8 cellular contexts compared by ENCODE assay signal in genomic region chr2:109516445-109517117, GRCh38.
DNase-seq lines count a peak whose midpoint lies in the region; ATAC-seq and TF ChIP-seq lines count a peak whose summit lies in the region.

No MANE protein-coding gene starts in this region.

- H3K36me3 Mint-ChIP-seq in Caco-2 (ENCODE audit: insufficient read depth, unreplicated experiment), result no peaks in the 10 kb centered on the region
- no peaks in the 10 kb centered on the region for H3K36me3 Mint-ChIP-seq in type B pancreatic cell

- CTCF ChIA-PET in Caco-2 (lab: Charles Lee), result no interaction called here
- CTCF ChIA-PET in HEK293T (lab: Yijun Ruan, JAX), result interaction anchor here (0.6 to 0.7 kb wide), 2 partner anchors 198 to 420 kb away, joined by 3 read pairs; no protein-coding TSS in a partner anchor

- in situ Hi-C loops in SK-MEL-5 (cut with HindIII; ENCODE audit: low pct_unique_long_range_greater_than_20kb, low sequenced_read_pairs), result no loop called here

- H3K4me1 Mint-ChIP-seq in Caco-2 (ENCODE audit: low read depth, unreplicated experiment) (no peaks in the 10 kb centered on the region), type B pancreatic cell (ENCODE audit: unreplicated experiment) (peaks cover 10% of the 10 kb centered on the region)

- no peaks in the 10 kb centered on the region; the same call in 1 of the 2 replicates for H3K36me3 ChIP-seq in Caco-2 (ENCODE audit: control insufficient read depth, insufficient read depth, low read length)
- no peaks in the 10 kb centered on the region for H3K36me3 ChIP-seq in cardiac muscle cell

- H3K27ac ChIP-seq in cardiac muscle cell, result no peak overlapping the region

- POLR2A ChIA-PET in Caco-2 (lab: Charles Lee), result no interaction called here
- POLR2A ChIA-PET in HEK293T (lab: Yijun Ruan, JAX), result no interaction called here

- BruUV-seq in Caco-2 (replicated peaks; lab: Mats Ljungman, UMichigan), result no TSS peak

- H3K4me3 Mint-ChIP-seq in Caco-2 (ENCODE audit: unreplicated experiment) (no peak overlapping the region), type B pancreatic cell (no peak overlapping the region)

- H3K27me3 Mint-ChIP-seq in Caco-2 (ENCODE audit: insufficient read depth, unreplicated experiment), result no peaks in the 10 kb centered on the region
- H3K27me3 Mint-ChIP-seq in type B pancreatic cell, result peaks cover 5% of the 10 kb centered on the region

- H3K9me3 Mint-ChIP-seq in Caco-2 (ENCODE audit: unreplicated experiment) (no peaks in the 10 kb centered on the region), type B pancreatic cell (no peaks in the 10 kb centered on the region)

- H3K27ac Mint-ChIP-seq in Caco-2 (ENCODE audit: unreplicated experiment) (no peak overlapping the region), type B pancreatic cell (no peak overlapping the region)

- TF ChIP-seq CTCF in Caco-2 (IDR thresholded peaks at IDR 0.05; ENCODE audit: insufficient read depth in 1 of 2, low read depth in 1 of 2, low read length in 1 of 2, severe bottlenecking in 1 of 2, unreplicated experiment in 1 of 2), result peak; percentile 75 to 94
- peak; percentile 85 for TF ChIP-seq CTCF in cardiac muscle cell (IDR thresholded peaks at IDR 0.05; ENCODE audit: low read depth, low read length)
- TF ChIP-seq CTCF in type B pancreatic cell (conservative IDR thresholded peaks at IDR 0.05), result peak; percentile 87

- intact Hi-C loops in Caco-2 (cut with micrococcal nuclease; ENCODE audit: unreplicated experiment), result loop anchor here (1.0 kb wide), 5 partner anchors 30 to 220 kb away; no protein-coding TSS in a partner anchor

- H3K27me3 ChIP-seq in Caco-2 (replicated peaks; ENCODE audit: control insufficient read depth, insufficient read depth, low read length) (no peaks in the 10 kb centered on the region), cardiac muscle cell (no peaks in the 10 kb centered on the region)

- H3K4me1 ChIP-seq in Caco-2 (peaks cover 3% of the 10 kb centered on the region; the same call in 1 of the 2 replicates), cardiac muscle cell (ENCODE audit: low read depth) (no peaks in the 10 kb centered on the region)

- DNase-seq in Caco-2 (peak; percentile 75 to 82), HEK293T (ENCODE audit: extremely low spot score) (peak; percentile 86), SK-MEL-5 (ENCODE audit: low read depth, low spot score) (peak; percentile 67), cardiac muscle cell (ENCODE audit: low read depth in 1 of 2, low spot score in 1 of 2) (peak; percentile 60 to 87), type B pancreatic cell (ENCODE audit: extremely low spot score, unreplicated experiment) (no peak), NCI-H1105 treated with DMSO at 0.1 percent for 48 hours (lab: John Stamatoyannopoulos, UW) (no peak), midbrain (lab: John Stamatoyannopoulos, UW) (no peak)

- no peak for ATAC-seq in GM18870 (IDR thresholded peaks at IDR 0.05; ENCODE audit: unreplicated experiment)

- H3K9me3 ChIP-seq in Caco-2, result no peaks in the 10 kb centered on the region
- no peaks in the 10 kb centered on the region for H3K9me3 ChIP-seq in cardiac muscle cell (ENCODE audit: low read depth)

- H3K4me3 ChIP-seq in Caco-2 (ENCODE audit: low read depth, low read length) (no peak overlapping the region), cardiac muscle cell (no peak overlapping the region)

TF ChIP-seq in HEK293T, 16 proteins besides CTCF, POLR2A, EP300 and RAD21:
- TF ChIP-seq FOXK2 (IDR thresholded peaks at IDR 0.05) (no peak), FOXM1 (IDR thresholded peaks at IDR 0.05; ENCODE audit: borderline replicate concordance) (no peak), NFRKB (IDR thresholded peaks at IDR 0.05) (no peak), L3MBTL2 (conservative IDR thresholded peaks at IDR 0.05) (no peak), ARNT (IDR thresholded peaks at IDR 0.05) (no peak), FOXA1 (IDR thresholded peaks at IDR 0.05) (no peak), ZNF384 (IDR thresholded peaks at IDR 0.05) (no peak), TARDBP (IDR thresholded peaks at IDR 0.05) (no peak), ELF4 (IDR thresholded peaks at IDR 0.05) (no peak), SP1 (IDR thresholded peaks at IDR 0.05) (no peak), SUZ12 (IDR thresholded peaks at IDR 0.05) (no peak), CTBP1 (IDR thresholded peaks at IDR 0.05; ENCODE audit: borderline replicate concordance) (no peak), HDGF (IDR thresholded peaks at IDR 0.05; ENCODE audit: borderline replicate concordance) (no peak), LEF1 (IDR thresholded peaks at IDR 0.05; ENCODE audit: borderline replicate concordance) (no peak), BHLHE40 (IDR thresholded peaks at IDR 0.05; ENCODE audit: borderline replicate concordance) (no peak), PKNOX1 (IDR thresholded peaks at IDR 0.05) (no peak)

Comparison
In these comparisons a context has a peak if more than half of its experiments do, and no peak if none do; other contexts are left out.
1. DNase-seq: peak in Caco-2 (2 of 2), HEK293T (single experiment), SK-MEL-5 (single experiment) and cardiac muscle cell (2 of 2); none in type B pancreatic cell (single experiment), NCI-H1105 treated with DMSO at 0.1 percent for 48 hours (single experiment) and midbrain (single experiment).
2. Peak in every context shown above with its lines, with median percentiles within 50 percentile points of each other: CTCF ChIP-seq.